32 cellular contexts compared by ENCODE assay signal in genomic region chr14:97349946-97350345, GRCh38.
"Had no signal": no experiment of that assay in that cellular context is flagged by ENCODE, and none has a peak within 500 bp of the region (broad histone marks: within the 10 kb centered on the region; RNA-seq: fewer than 3 reads in every experiment).

No MANE protein-coding gene starts in this region.

- H3K36me3 ChIP-seq: adrenal gland, brain microvascular endothelial cell, breast epithelium had no signal

- ATAC-seq: activated CD4-positive, alpha-beta T cell treated with anti-CD3 and anti-CD28 coated beads for 36 hours; activated CD8-positive, alpha-beta memory T cell treated with anti-CD3 and anti-CD28 coated beads, Interleukin-2, amount 10 ng/mL, durations not matched to agents 7 days and 5 days; activated CD8-positive, alpha-beta T cell treated with anti-CD3 and anti-CD28 coated beads, Interleukin-2, amount 10 ng/mL, durations not matched to agents 7 days and 5 days; activated naive CD4-positive, alpha-beta T cell treated with anti-CD3 and anti-CD28 coated beads, Interleukin-2, amount 50 U/mL, for 72 hours; body of pancreas had no signal

- H3K9me3 Mint-ChIP-seq: activated B cell treated with CpG ODN at 0.5 μM for 24 hours; activated naive CD4-positive, alpha-beta T cell treated with anti-CD3 and anti-CD28 coated beads for 36 hours; activated naive CD8-positive, alpha-beta T cell treated with anti-CD3 and anti-CD28 coated beads for 36 hours; activated T-cell treated with anti-CD3 and anti-CD28 coated beads, Interleukin-2, amount 50 U/mL, for 24 hours had no signal

- H3K4me3 Mint-ChIP-seq: activated B cell treated with CpG ODN at 0.5 μM for 24 hours; activated CD4-positive, alpha-beta memory T cell treated with anti-CD3 and anti-CD28 coated beads, Interleukin-2, amount 10 ng/mL, durations not matched to agents 7 days and 5 days; activated CD4-positive, alpha-beta T cell treated with anti-CD3 and anti-CD28 coated beads for 36 hours; activated CD4-positive, alpha-beta T cell treated with anti-CD3 and anti-CD28 coated beads, Interleukin-2, amount 10 ng/mL, durations not matched to agents 7 days and 5 days; activated CD8-positive, alpha-beta memory T cell treated with anti-CD3 and anti-CD28 coated beads, Interleukin-2, amount 10 ng/mL, durations not matched to agents 7 days and 5 days; activated CD8-positive, alpha-beta T cell treated with anti-CD3 and anti-CD28 coated beads, Interleukin-2, amount 10 ng/mL, durations not matched to agents 7 days and 5 days; activated naive CD4-positive, alpha-beta T cell treated with anti-CD3 and anti-CD28 coated beads for 36 hours; activated naive CD8-positive, alpha-beta T cell treated with anti-CD3 and anti-CD28 coated beads for 36 hours; activated T-cell treated with anti-CD3 and anti-CD28 coated beads, Interleukin-2, amount 50 U/mL, for 24 hours; T-helper 1 cell treated with Interleukin-12 subunit alpha and Interleukin-12 subunit beta and Interleukin-4 antibody, amounts not matched to agents 30 μg/mL and 1 μg/mL, for 36 hours; T-helper 2 cell treated with Interferon-gamma antibody and Interleukin-4, amounts not matched to agents 5 μg/mL and 100 μg/mL, for 36 hours had no signal

- H3K4me1 Mint-ChIP-seq: activated B cell treated with CpG ODN at 0.5 μM for 24 hours had no signal

- H3K4me1 ChIP-seq: adrenal gland, breast epithelium had no signal

- H3K36me3 Mint-ChIP-seq: activated CD8-positive, alpha-beta memory T cell treated with anti-CD3 and anti-CD28 coated beads, Interleukin-2, amount 10 ng/mL, durations not matched to agents 7 days and 5 days; activated naive CD4-positive, alpha-beta T cell treated with anti-CD3 and anti-CD28 coated beads, Interleukin-2, amount 50 U/mL, for 72 hours; activated naive CD8-positive, alpha-beta T cell treated with anti-CD3 and anti-CD28 coated beads for 36 hours had no signal

- DNase-seq: activated B cell treated with CpG ODN at 0.5 μM for 24 hours; activated CD4-positive, alpha-beta memory T cell treated with anti-CD3 and anti-CD28 coated beads, Interleukin-2, amount 10 ng/mL, durations not matched to agents 7 days and 5 days; activated CD4-positive, alpha-beta T cell treated with anti-CD3 and anti-CD28 coated beads for 36 hours; activated CD4-positive, alpha-beta T cell treated with anti-CD3 and anti-CD28 coated beads for 48 hours; activated CD4-positive, alpha-beta T cell treated with anti-CD3 and anti-CD28 coated beads, Interleukin-2, amount 10 ng/mL, durations not matched to agents 7 days and 5 days; activated CD4-positive, alpha-beta T cell treated with anti-CD3 and anti-CD28 coated beads, Interleukin-2, amount 50 U/mL, for 48 hours; activated CD4-positive, CD25-positive, alpha-beta regulatory T cell treated with anti-CD3 and anti-CD28 coated beads, Interleukin-2, amount 50 U/mL, for 72 hours; activated CD8-positive, alpha-beta memory T cell treated with anti-CD3 and anti-CD28 coated beads for 24 hours; activated CD8-positive, alpha-beta memory T cell treated with anti-CD3 and anti-CD28 coated beads, Interleukin-2, amount 10 ng/mL, durations not matched to agents 7 days and 5 days; activated CD8-positive, alpha-beta memory T cell treated with anti-CD3 and anti-CD28 coated beads, Interleukin-2, amount 50 U/mL, for 48 hours; activated CD8-positive, alpha-beta T cell treated with anti-CD3 and anti-CD28 coated beads, Interleukin-2, amount 10 ng/mL, durations not matched to agents 7 days and 5 days; activated effector memory CD4-positive, alpha-beta T cell treated with anti-CD3 and anti-CD28 coated beads, Interleukin-2, amount 50 U/mL, for 16 hours; activated gamma-delta T cell treated with Interleukin-2 at 50 U/mL for 16 hours; activated naive CD4-positive, alpha-beta T cell; activated naive CD4-positive, alpha-beta T cell treated with anti-CD3 and anti-CD28 coated beads for 36 hours; activated naive CD8-positive, alpha-beta T cell treated with anti-CD3 and anti-CD28 coated beads for 36 hours; activated T-cell treated with anti-CD3 and anti-CD28 coated beads, Interleukin-2, amount 50 U/mL, for 24 hours; activated T-cell treated with anti-CD3 and anti-CD28 coated beads, Interleukin-2, amount 50 U/mL, for 48 hours; adrenal gland; amniotic stem cell; aorta; body of pancreas; brain microvascular endothelial cell; central memory CD4-positive, alpha-beta T cell; T-helper 1 cell; T-helper 2 cell; T-helper 9 cell had no signal

- H3K27ac ChIP-seq: adrenal gland, brain microvascular endothelial cell, breast epithelium, VCaP had no signal

- H3K4me3 ChIP-seq: adrenal gland, body of pancreas, breast epithelium had no signal

- H3K9me3 ChIP-seq: adrenal gland, body of pancreas, breast epithelium had no signal

- H3K27ac Mint-ChIP-seq: activated B cell treated with CpG ODN at 0.5 μM for 24 hours; activated CD4-positive, alpha-beta memory T cell treated with anti-CD3 and anti-CD28 coated beads, Interleukin-2, amount 10 ng/mL, durations not matched to agents 7 days and 5 days; activated CD4-positive, alpha-beta T cell treated with anti-CD3 and anti-CD28 coated beads for 36 hours; activated CD4-positive, alpha-beta T cell treated with anti-CD3 and anti-CD28 coated beads, Interleukin-2, amount 10 ng/mL, durations not matched to agents 7 days and 5 days; activated CD8-positive, alpha-beta memory T cell treated with anti-CD3 and anti-CD28 coated beads, Interleukin-2, amount 10 ng/mL, durations not matched to agents 7 days and 5 days; activated CD8-positive, alpha-beta T cell treated with anti-CD3 and anti-CD28 coated beads, Interleukin-2, amount 10 ng/mL, durations not matched to agents 7 days and 5 days; activated naive CD4-positive, alpha-beta T cell treated with anti-CD3 and anti-CD28 coated beads for 36 hours; activated naive CD4-positive, alpha-beta T cell treated with anti-CD3 and anti-CD28 coated beads, Interleukin-2, amount 50 U/mL, for 72 hours; activated naive CD8-positive, alpha-beta T cell treated with anti-CD3 and anti-CD28 coated beads for 36 hours; activated T-cell treated with anti-CD3 and anti-CD28 coated beads, Interleukin-2, amount 50 U/mL, for 24 hours; T-helper 1 cell treated with Interleukin-12 subunit alpha and Interleukin-12 subunit beta and Interleukin-4 antibody, amounts not matched to agents 30 μg/mL and 1 μg/mL, for 36 hours; T-helper 2 cell treated with Interferon-gamma antibody and Interleukin-4, amounts not matched to agents 5 μg/mL and 100 μg/mL, for 36 hours had no signal

- H3K27me3 Mint-ChIP-seq: activated B cell treated with CpG ODN at 0.5 μM for 24 hours; activated CD4-positive, alpha-beta T cell treated with anti-CD3 and anti-CD28 coated beads for 36 hours; activated CD8-positive, alpha-beta memory T cell treated with anti-CD3 and anti-CD28 coated beads, Interleukin-2, amount 10 ng/mL, durations not matched to agents 7 days and 5 days; activated naive CD8-positive, alpha-beta T cell treated with anti-CD3 and anti-CD28 coated beads for 36 hours; activated T-cell treated with anti-CD3 and anti-CD28 coated beads, Interleukin-2, amount 50 U/mL, for 24 hours had no signal
